8 cellular contexts compared by ENCODE assay signal in genomic region chr3:117019082-117019713, GRCh38.
A peak's percentile ranks its signal among the peaks of the same experiment; 100 is the strongest.
DNase-seq lines count a peak whose midpoint lies in the region; ATAC-seq and TF ChIP-seq lines count a peak whose summit lies in the region.

No MANE protein-coding gene starts in this region.

- H4K5ac ChIP-seq in H9 (ENCODE audit: insufficient read length, low read depth, low read length), result no peak overlapping the region

- no peak overlapping the region for H2BK20ac ChIP-seq in H9 (ENCODE audit: low read depth, low read length, poor library complexity, severe bottlenecking)

- no peak overlapping the region for H3K4me3 ChIP-seq in Peyer's patch

- peak; percentile 92 for ATAC-seq in left lobe of liver

- H3K4me3 Mint-ChIP-seq in H9 (no peak overlapping the region), chondrocyte (ENCODE audit: unreplicated experiment) (no peak overlapping the region)

- peaks cover 26 to 32% of the 10 kb centered on the region in 2 experiments for H3K4me1 Mint-ChIP-seq in H9
- H3K4me1 Mint-ChIP-seq in chondrocyte (ENCODE audit: low read depth), result peaks cover 6% of the 10 kb centered on the region

- H3K9ac ChIP-seq in H9 (ENCODE audit: extremely low read depth, insufficient read length, low read length), result no peak overlapping the region

- H3K4me1 ChIP-seq in H9 (ENCODE audit: insufficient read depth, low read length), result no peaks in the 10 kb centered on the region
- no peaks in the 10 kb centered on the region for H3K4me1 ChIP-seq in Peyer's patch

- H3K27me3 Mint-ChIP-seq in H9 (ENCODE audit: low read depth) (no peaks in the 10 kb centered on the region; the same call in 1 of the 2 replicates), chondrocyte (ENCODE audit: low read depth) (peaks cover 27% of the 10 kb centered on the region)

- H3K9me3 ChIP-seq in H9 (ENCODE audit: control insufficient read depth, low read depth, low read length) (no peaks in the 10 kb centered on the region), Peyer's patch (no peaks in the 10 kb centered on the region)

- no peaks in the 10 kb centered on the region for H3K23me2 ChIP-seq in H9 (ENCODE audit: insufficient read length, low read depth, low read length, poor library complexity, severe bottlenecking)

- no peak overlapping the region for H4K8ac ChIP-seq in H9 (replicated peaks; ENCODE audit: insufficient read length, low read depth, low read length)

- DNase-seq in stimulated activated CD4-positive, alpha-beta T cell treated with anti-CD3 and anti-CD28 coated beads, Interleukin-15, amount 100 ng/mL, for 24 hours, result peak; percentile 31
- no peak for DNase-seq in stimulated activated CD4-positive, alpha-beta T cell treated with anti-CD3 and anti-CD28 coated beads, Interleukin-12 subunit alpha, Interleukin-12 subunit beta, amount 100 ng/mL, for 4 hours
- peak; percentile 68 for DNase-seq in H9
- peak; percentile 35 for DNase-seq in LHCN-M2 (ENCODE audit: low read depth)
- DNase-seq in Peyer's patch, result peak in 2 of 3 donors; percentile 18 to 84
- no peak for DNase-seq in chondrocyte (ENCODE audit: low spot score)
- peak; percentile 45 for DNase-seq in left lobe of liver (ENCODE audit: low spot score)

- no peaks in the 10 kb centered on the region for H4K20me1 ChIP-seq in H9 (ENCODE audit: control insufficient read depth, insufficient read depth, insufficient read length)

- H3K4ac ChIP-seq in H9 (ENCODE audit: low read depth, low read length), result no peak overlapping the region

- H4K91ac ChIP-seq in H9 (ENCODE audit: insufficient read length, low read depth, low read length), result no peak overlapping the region

- H3K14ac ChIP-seq in H9 (ENCODE audit: insufficient read depth, low read length), result no peak overlapping the region

- no peaks in the 10 kb centered on the region for H3K9me3 Mint-ChIP-seq in H9
- H3K9me3 Mint-ChIP-seq in chondrocyte (ENCODE audit: low read depth), result no peaks in the 10 kb centered on the region

- no peaks in the 10 kb centered on the region for H3K36me3 Mint-ChIP-seq in H9 (ENCODE audit: insufficient read depth in 1 of 3, low read depth in 3 of 3)
- no peaks in the 10 kb centered on the region for H3K36me3 Mint-ChIP-seq in chondrocyte (ENCODE audit: low read depth)

- no peak overlapping the region for H2BK5ac ChIP-seq in H9 (ENCODE audit: insufficient read length, low read length)

- H3K27ac ChIP-seq in H9 (ENCODE audit: insufficient read length, low read depth, low read length) (no peak overlapping the region), Peyer's patch (no peak overlapping the region), temporal lobe (ENCODE audit: low read depth, low read length) (peak overlapping the region; percentile 39)

- no peak overlapping the region for H2AFZ ChIP-seq in H9 (ENCODE audit: low read length)

- no peak overlapping the region for H2BK12ac ChIP-seq in H9 (ENCODE audit: insufficient read length, low read depth, low read length)

- no peaks in the 10 kb centered on the region for H3K79me2 ChIP-seq in H9 (ENCODE audit: insufficient read depth, low read length)

- no peak overlapping the region for H3K56ac ChIP-seq in H9 (ENCODE audit: insufficient read length, low read depth, low read length)

- H3K27me3 ChIP-seq in H9 (ENCODE audit: insufficient read depth, low read length) (no peaks in the 10 kb centered on the region), Peyer's patch (no peaks in the 10 kb centered on the region)

- H3K4me2 ChIP-seq in H9 (ENCODE audit: insufficient read depth, insufficient read length, low read length), result no peak overlapping the region

- H2AK5ac ChIP-seq in H9 (ENCODE audit: insufficient read length, low read length), result no peak overlapping the region

- H3K18ac ChIP-seq in H9 (ENCODE audit: insufficient read length, low read depth, low read length), result no peak overlapping the region

- no peak overlapping the region for H2BK120ac ChIP-seq in H9 (ENCODE audit: low read depth, low read length, poor library complexity, severe bottlenecking)

- no peaks in the 10 kb centered on the region for H3K36me3 ChIP-seq in Peyer's patch

- H2BK15ac ChIP-seq in H9 (ENCODE audit: low read depth, low read length), result no peak overlapping the region

- TF ChIP-seq POLR2A in Peyer's patch (IDR thresholded peaks at IDR 0.05), result no peak

- no peak overlapping the region for H3T11ph ChIP-seq in H9 (ENCODE audit: low read length)

- no CpG with 5 or more reads among the region's 7 CpGs for WGBS in H9 (ENCODE audit: extremely low coverage, insufficient read length, low lambda C conversion rate)

- H3K23ac ChIP-seq in H9 (ENCODE audit: insufficient read length, low read depth, low read length), result no peak overlapping the region

- H3K79me1 ChIP-seq in H9 (ENCODE audit: insufficient read depth, low read depth, low read length, poor library complexity, severe bottlenecking), result no peaks in the 10 kb centered on the region

- H3K27ac Mint-ChIP-seq in H9 (no peak overlapping the region), chondrocyte (ENCODE audit: unreplicated experiment) (no peak overlapping the region)

- TF ChIP-seq CTCF in H9 (conservative IDR thresholded peaks at IDR 0.05) (peak; percentile 89), Peyer's patch (IDR thresholded peaks at IDR 0.05) (peak in 5 of 6 experiments; percentile 12 to 84 (median 69)), chondrocyte (IDR thresholded peaks at IDR 0.05) (peak; percentile 94)

Comparison
In these comparisons a context has a peak if more than half of its experiments do, and no peak if none do; other contexts are left out.
1. DNase-seq: peak in stimulated activated CD4-positive, alpha-beta T cell treated with anti-CD3 and anti-CD28 coated beads, Interleukin-15, amount 100 ng/mL, for 24 hours (single experiment), H9 (single experiment), LHCN-M2 (single experiment), Peyer's patch (2 of 3) and left lobe of liver (single experiment); none in stimulated activated CD4-positive, alpha-beta T cell treated with anti-CD3 and anti-CD28 coated beads, Interleukin-12 subunit alpha, Interleukin-12 subunit beta, amount 100 ng/mL, for 4 hours (single experiment) and chondrocyte (single experiment).
2. Peak in every context shown above with its lines, with median percentiles within 50 percentile points of each other: CTCF ChIP-seq.